ENCODE assay signal across 1 cellular context in the genomic region with DNA sequence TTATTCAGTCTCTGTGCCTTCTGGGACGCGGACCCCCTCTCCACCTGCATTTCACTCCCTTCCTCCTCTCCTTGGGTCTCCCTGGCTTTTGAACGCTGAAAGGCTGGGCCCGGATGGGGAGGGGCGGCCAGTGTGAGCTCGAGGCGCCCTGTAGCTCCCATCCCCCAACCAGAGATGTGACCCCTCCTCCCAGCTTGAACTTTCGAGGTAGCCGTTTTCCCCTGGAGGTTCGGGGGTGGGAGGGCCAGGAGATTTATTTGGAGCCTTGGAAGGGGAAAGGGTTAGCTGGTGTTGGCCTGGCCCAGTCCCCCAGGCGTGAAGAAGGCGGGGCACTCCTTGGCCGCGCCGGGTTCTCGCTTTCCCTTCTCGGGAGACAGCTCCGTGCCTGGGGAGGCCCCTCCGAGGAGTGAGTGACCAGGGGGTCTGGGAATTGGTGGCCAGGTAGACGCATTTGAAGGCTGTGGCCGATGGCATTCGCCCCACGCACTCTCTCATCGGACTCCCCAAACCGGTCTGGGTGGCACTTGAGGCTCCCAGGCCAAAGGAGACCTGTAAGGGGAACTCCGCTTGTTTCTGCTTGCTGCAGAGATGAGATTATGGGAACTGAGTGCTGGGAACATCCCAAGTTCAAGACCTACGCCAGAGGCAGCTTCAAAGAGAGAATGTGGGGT.
TF ChIP-seq lines count a peak whose summit lies in the region.

No MANE protein-coding gene starts in this region.

TF ChIP-seq in GM12878, 131 proteins besides CTCF, POLR2A, EP300 and RAD21 (continued from another document):
- no peak for TF ChIP-seq ZBTB11 (CRISPR knock-in tag; IDR thresholded peaks at IDR 0.05)
- peak; percentile 64 for TF ChIP-seq GATAD2B (conservative IDR thresholded peaks at IDR 0.05; ENCODE audit: low read depth)
- TF ChIP-seq ZZZ3 (IDR thresholded peaks at IDR 0.05; ENCODE audit: control insufficient read depth, insufficient read length, low read depth), result no peak
- no peak for TF ChIP-seq HDAC6 (IDR thresholded peaks at IDR 0.05; ENCODE audit: unreplicated experiment)
- TF ChIP-seq, protein P1, sequence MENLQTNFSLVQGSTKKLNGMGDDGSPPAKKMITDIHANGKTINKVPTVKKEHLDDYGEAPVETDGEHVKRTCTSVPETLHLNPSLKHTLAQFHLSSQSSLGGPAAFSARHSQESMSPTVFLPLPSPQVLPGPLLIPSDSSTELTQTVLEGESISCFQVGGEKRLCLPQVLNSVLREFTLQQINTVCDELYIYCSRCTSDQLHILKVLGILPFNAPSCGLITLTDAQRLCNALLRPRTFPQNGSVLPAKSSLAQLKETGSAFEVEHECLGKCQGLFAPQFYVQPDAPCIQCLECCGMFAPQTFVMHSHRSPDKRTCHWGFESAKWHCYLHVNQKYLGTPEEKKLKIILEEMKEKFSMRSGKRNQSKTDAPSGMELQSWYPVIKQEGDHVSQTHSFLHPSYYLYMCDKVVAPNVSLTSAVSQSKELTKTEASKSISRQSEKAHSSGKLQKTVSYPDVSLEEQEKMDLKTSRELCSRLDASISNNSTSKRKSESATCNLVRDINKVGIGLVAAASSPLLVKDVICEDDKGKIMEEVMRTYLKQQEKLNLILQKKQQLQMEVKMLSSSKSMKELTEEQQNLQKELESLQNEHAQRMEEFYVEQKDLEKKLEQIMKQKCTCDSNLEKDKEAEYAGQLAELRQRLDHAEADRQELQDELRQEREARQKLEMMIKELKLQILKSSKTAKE (IDR thresholded peaks at IDR 0.05; ENCODE audit: low read depth, poor library complexity, severe bottlenecking), result no peak
- no peak for TF ChIP-seq NFIC (IDR thresholded peaks at IDR 0.05; ENCODE audit: low read depth, low read length)
- TF ChIP-seq MTA2 (IDR thresholded peaks at IDR 0.05; ENCODE audit: low read depth), result 0 out of 2 replicates have a peak, but pooled peaks have one; percentile 19
- no peak for TF ChIP-seq NR2C2 (IDR thresholded peaks at IDR 0.05; ENCODE audit: borderline replicate concordance, control insufficient read depth, insufficient read length, low read depth)
- peak; percentile 79 for TF ChIP-seq NKRF (conservative IDR thresholded peaks at IDR 0.05)
- no peak for TF ChIP-seq MTA3 (IDR thresholded peaks at IDR 0.05; ENCODE audit: borderline replicate concordance, low read length)
- TF ChIP-seq BCL3 (IDR thresholded peaks at IDR 0.05; ENCODE audit: borderline replicate concordance, insufficient read depth, low read depth, low read length, poor library complexity, severe bottlenecking), result no peak
- TF ChIP-seq SUPT20H (IDR thresholded peaks at IDR 0.05; ENCODE audit: borderline replicate concordance, control insufficient read depth, low read depth, low read length), result no peak
- no peak for TF ChIP-seq CBX3 (IDR thresholded peaks at IDR 0.05; ENCODE audit: borderline replicate concordance, low read depth)
- TF ChIP-seq, protein P2, sequence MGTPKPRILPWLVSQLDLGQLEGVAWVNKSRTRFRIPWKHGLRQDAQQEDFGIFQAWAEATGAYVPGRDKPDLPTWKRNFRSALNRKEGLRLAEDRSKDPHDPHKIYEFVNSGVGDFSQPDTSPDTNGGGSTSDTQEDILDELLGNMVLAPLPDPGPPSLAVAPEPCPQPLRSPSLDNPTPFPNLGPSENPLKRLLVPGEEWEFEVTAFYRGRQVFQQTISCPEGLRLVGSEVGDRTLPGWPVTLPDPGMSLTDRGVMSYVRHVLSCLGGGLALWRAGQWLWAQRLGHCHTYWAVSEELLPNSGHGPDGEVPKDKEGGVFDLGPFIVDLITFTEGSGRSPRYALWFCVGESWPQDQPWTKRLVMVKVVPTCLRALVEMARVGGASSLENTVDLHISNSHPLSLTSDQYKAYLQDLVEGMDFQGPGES (IDR thresholded peaks at IDR 0.05), result no peak
